Comparison of ENCODE assay signal across 1 cellular context in genomic region chr11:73312036-73312435, GRCh38.
TF ChIP-seq lines count a peak whose summit lies in the region.

No MANE protein-coding gene starts in this region.

TF ChIP-seq in GM23338, 12 proteins besides CTCF, POLR2A, EP300 and RAD21 (continued from another document):
- TF ChIP-seq ZNF462 (CRISPR knock-in tag; IDR thresholded peaks at IDR 0.05) (no peak), STAT1 (IDR thresholded peaks at IDR 0.05; ENCODE audit: unreplicated experiment) (no peak)
